In genomic region chr20:59823456-59823855, GRCh38 we compare ENCODE assay signal across 28 cellular contexts.
"Had no signal": no experiment of that assay in that cellular context is flagged by ENCODE, and none has a peak within 500 bp of the region (broad histone marks: within the 10 kb centered on the region; RNA-seq: fewer than 3 reads in every experiment).

No MANE protein-coding gene starts in this region.

- H3K9me3 ChIP-seq: ascending aorta, body of pancreas had no signal

- H3K4me1 Mint-ChIP-seq: activated CD8-positive, alpha-beta memory T cell treated with anti-CD3 and anti-CD28 coated beads, Interleukin-2, amount 10 ng/mL, durations not matched to agents 7 days and 5 days; activated naive CD4-positive, alpha-beta T cell treated with anti-CD3 and anti-CD28 coated beads, Interleukin-2, amount 50 U/mL, for 24 hours; activated naive CD8-positive, alpha-beta T cell treated with anti-CD3 and anti-CD28 coated beads, Interleukin-2, amount 50 U/mL, for 24 hours; T-helper 17 cell had no signal

- H3K27ac ChIP-seq: ascending aorta, body of pancreas had no signal

- H3K27ac Mint-ChIP-seq: activated CD8-positive, alpha-beta memory T cell treated with anti-CD3 and anti-CD28 coated beads, Interleukin-2, amount 10 ng/mL, durations not matched to agents 7 days and 5 days; activated naive CD4-positive, alpha-beta T cell treated with anti-CD3 and anti-CD28 coated beads, Interleukin-2, amount 50 U/mL, for 24 hours; activated naive CD8-positive, alpha-beta T cell treated with anti-CD3 and anti-CD28 coated beads, Interleukin-2, amount 50 U/mL, for 24 hours; activated T-cell treated with anti-CD3 and anti-CD28 coated beads, Interleukin-2, amount 50 U/mL, for 24 hours; activated T-helper 1 cell treated with anti-CD3 and anti-CD28 coated beads, Interleukin-12 subunit alpha, Interleukin-12 subunit beta, Interleukin-2, Interleukin-4 antibody, amounts not matched to agents 30 ng/mL and 10 ng/mL and 1 ng/mL, durations not matched to agents 14 hours and 24 hours and 36 hours; T-helper 17 cell; WTC11 had no signal

- H3K4me3 Mint-ChIP-seq: activated CD8-positive, alpha-beta memory T cell treated with anti-CD3 and anti-CD28 coated beads, Interleukin-2, amount 10 ng/mL, durations not matched to agents 7 days and 5 days; activated naive CD4-positive, alpha-beta T cell treated with anti-CD3 and anti-CD28 coated beads, Interleukin-2, amount 50 U/mL, for 24 hours; activated naive CD8-positive, alpha-beta T cell treated with anti-CD3 and anti-CD28 coated beads, Interleukin-2, amount 50 U/mL, for 24 hours; activated T-cell treated with anti-CD3 and anti-CD28 coated beads, Interleukin-2, amount 50 U/mL, for 24 hours; activated T-helper 1 cell treated with anti-CD3 and anti-CD28 coated beads, Interleukin-12 subunit alpha, Interleukin-12 subunit beta, Interleukin-2, Interleukin-4 antibody, amounts not matched to agents 30 ng/mL and 10 ng/mL and 1 ng/mL, durations not matched to agents 14 hours and 24 hours and 36 hours; T-helper 17 cell; WTC11 had no signal

- ATAC-seq: activated CD8-positive, alpha-beta memory T cell treated with anti-CD3 and anti-CD28 coated beads, Interleukin-2, amount 10 ng/mL, durations not matched to agents 7 days and 5 days; activated naive CD8-positive, alpha-beta T cell treated with anti-CD3 and anti-CD28 coated beads, Interleukin-2, amount 50 U/mL, for 24 hours; body of pancreas; K562; T-helper 17 cell; WTC11 had no signal

- H3K4me1 ChIP-seq: ascending aorta had no signal

- H3K36me3 Mint-ChIP-seq: activated CD8-positive, alpha-beta memory T cell treated with anti-CD3 and anti-CD28 coated beads, Interleukin-2, amount 10 ng/mL, durations not matched to agents 7 days and 5 days; activated naive CD4-positive, alpha-beta T cell treated with anti-CD3 and anti-CD28 coated beads, Interleukin-2, amount 50 U/mL, for 24 hours; WTC11 had no signal

- H3K36me3 ChIP-seq: ascending aorta had no signal

- H3K4me3 ChIP-seq: ascending aorta, body of pancreas, K562 had no signal

- H3K27me3 ChIP-seq: ascending aorta, body of pancreas had no signal

- H3K9me3 Mint-ChIP-seq: activated naive CD4-positive, alpha-beta T cell treated with anti-CD3 and anti-CD28 coated beads, Interleukin-2, amount 50 U/mL, for 24 hours; activated naive CD8-positive, alpha-beta T cell treated with anti-CD3 and anti-CD28 coated beads, Interleukin-2, amount 50 U/mL, for 24 hours; activated T-cell treated with anti-CD3 and anti-CD28 coated beads, Interleukin-2, amount 50 U/mL, for 24 hours; activated T-helper 1 cell treated with anti-CD3 and anti-CD28 coated beads, Interleukin-12 subunit alpha, Interleukin-12 subunit beta, Interleukin-2, Interleukin-4 antibody, amounts not matched to agents 30 ng/mL and 10 ng/mL and 1 ng/mL, durations not matched to agents 14 hours and 24 hours and 36 hours; WTC11 had no signal

- DNase-seq: activated CD4-positive, alpha-beta T cell treated with anti-CD3 and anti-CD28 coated beads for 48 hours; activated CD4-positive, alpha-beta T cell treated with anti-CD3 and anti-CD28 coated beads, Interleukin-2, amount 50 U/mL, for 4 hours; activated CD4-positive, CD25-positive, alpha-beta regulatory T cell treated with anti-CD3 and anti-CD28 coated beads, Interleukin-2, amount 50 U/mL, for 72 hours; activated effector memory CD4-positive, alpha-beta T cell treated with Interleukin-2 at 50 U/mL for 16 hours; activated naive CD4-positive, alpha-beta T cell; activated naive CD8-positive, alpha-beta T cell treated with anti-CD3 and anti-CD28 coated beads, Interleukin-2, amount 50 U/mL, for 24 hours; activated T-cell treated with anti-CD3 and anti-CD28 coated beads, Interleukin-2, amount 50 U/mL, for 24 hours; amniotic stem cell; body of pancreas; Karpas-422; MM.1S; NCI-H1105; NCI-H1436 treated with DMSO at 0.1 percent for 48 hours; NCI-H187 treated with DMSO at 0.1 percent for 48 hours; NCI-H2081 treated with DMSO at 0.1 percent for 48 hours; NCI-H2227 treated with DMSO at 0.1 percent for 48 hours; NCI-H446 treated with DMSO at 0.1 percent for 48 hours; NCI-H526 treated with DMSO at 0.1 percent for 48 hours; NCI-H82; SIG-M5; T-helper 17 cell; T-helper 9 cell had no signal

- H3K27me3 Mint-ChIP-seq: activated CD8-positive, alpha-beta memory T cell treated with anti-CD3 and anti-CD28 coated beads, Interleukin-2, amount 10 ng/mL, durations not matched to agents 7 days and 5 days had no signal
